ENCODE assay signal across 8 cellular contexts in genomic region chr3:46558184-46559029, GRCh38. TPM values are rescaled to one million over a fixed set of nuclear protein-coding genes. Genes with fewer than 3 reads are reported as not detected.
DNase-seq lines count a peak whose midpoint lies in the region; FAIRE-seq and TF ChIP-seq lines count a peak whose summit lies in the region.

No MANE protein-coding gene starts in this region.

- H3K23me2 ChIP-seq in H9 (ENCODE audit: insufficient read length, low read depth, low read length, poor library complexity, severe bottlenecking), result peaks cover 2% of the 10 kb centered on the region

- no peak overlapping the region for H4K91ac ChIP-seq in H9 (ENCODE audit: insufficient read length, low read depth, low read length)

- dilution Hi-C loops in keratinocyte (cut with MboI; ENCODE audit: extremely low pct_ligation_motif_present, low sequenced_read_pairs), result no loop called here

- H3K27ac Mint-ChIP-seq in H9, result peak overlapping the region; percentile 78 to 89 (median 79); a peak in 6 of 7 replicates
- no peak overlapping the region for H3K27ac Mint-ChIP-seq in glutamatergic neuron (ENCODE audit: unreplicated experiment)

- no peak overlapping the region for H2BK15ac ChIP-seq in H9 (ENCODE audit: low read depth, low read length)

- DNase-seq in GF-D8 (lab: John Stamatoyannopoulos, UW) (peak; percentile 81), H9 (peak; percentile 84), brain microvascular endothelial cell (peak; percentile 65), keratinocyte (ENCODE audit: low read depth, low spot score) (peak; percentile 30), glutamatergic neuron (no peak)
- DNase-seq in stimulated activated CD4-positive, alpha-beta T cell treated with anti-CD3 and anti-CD28 coated beads, Interleukin-1b, Interleukin-23, amount 100 ng/mL, for 24 hours (ENCODE audit: low read depth in 4 of 4, low spot score in 1 of 4), result peak; percentile 29 to 56 (median 42)

- no peaks in the 10 kb centered on the region; the same call in 1 of the 2 replicates for H3K27me3 Mint-ChIP-seq in H9 (ENCODE audit: low read depth)
- no peaks in the 10 kb centered on the region for H3K27me3 Mint-ChIP-seq in glutamatergic neuron (ENCODE audit: unreplicated experiment)

- H3K4me3 ChIP-seq in Loucy (ENCODE audit: low read length, poor library complexity, severe bottlenecking), result peak overlapping the region; percentile 63
- H3K4me3 ChIP-seq in brain microvascular endothelial cell (ENCODE audit: low read depth, low read length), result peak overlapping the region; percentile 54
- peak overlapping the region in 2 of 3 experiments; percentile 13 to 56 for H3K4me3 ChIP-seq in keratinocyte (ENCODE audit: control insufficient read depth in 2 of 3, extremely low read depth in 1 of 3, insufficient read depth in 2 of 3, low read depth in 1 of 3, low read length in 3 of 3)

- no peak overlapping the region for H3K18ac ChIP-seq in H9 (ENCODE audit: insufficient read length, low read depth, low read length)

- peaks cover 51 to 57% of the 10 kb centered on the region in 2 experiments for H3K4me1 Mint-ChIP-seq in H9
- H3K4me1 Mint-ChIP-seq in glutamatergic neuron (ENCODE audit: low read depth, unreplicated experiment), result peaks cover 5% of the 10 kb centered on the region

- H4K5ac ChIP-seq in H9 (ENCODE audit: insufficient read length, low read depth, low read length), result no peak overlapping the region

- H3T11ph ChIP-seq in H9 (ENCODE audit: low read length), result no peak overlapping the region

- no peaks in the 10 kb centered on the region for H3K9me2 ChIP-seq in Loucy (replicated peaks; ENCODE audit: low read depth, low read length)

- no peak overlapping the region for H2BK5ac ChIP-seq in H9 (ENCODE audit: insufficient read length, low read length)

- no peak overlapping the region for H3K4me2 ChIP-seq in H9 (ENCODE audit: insufficient read depth, insufficient read length, low read length)
- peak overlapping the region; percentile 46 for H3K4me2 ChIP-seq in Loucy (ENCODE audit: low read depth, low read length, poor library complexity, severe bottlenecking)
- peak overlapping the region; percentile 77 for H3K4me2 ChIP-seq in keratinocyte (ENCODE audit: control insufficient read depth, extremely low read depth, insufficient read depth, low read depth, low read length)

- no peak overlapping the region for H2AFZ ChIP-seq in H9 (ENCODE audit: low read length)
- peak overlapping the region; percentile 71 for H2AFZ ChIP-seq in Loucy (ENCODE audit: low read length)
- H2AFZ ChIP-seq in keratinocyte (ENCODE audit: control insufficient read depth, low read length), result peak overlapping the region; percentile 31

- H3F3A ChIP-seq in Loucy (ENCODE audit: low read depth), result peaks cover 5% of the 10 kb centered on the region; the same call in 1 of the 2 replicates

- H2AK5ac ChIP-seq in H9 (ENCODE audit: insufficient read length, low read length), result no peak overlapping the region

- H2BK120ac ChIP-seq in H9 (ENCODE audit: low read depth, low read length, poor library complexity, severe bottlenecking), result no peak overlapping the region

- no peaks in the 10 kb centered on the region for H3K36me3 ChIP-seq in Loucy (ENCODE audit: insufficient read depth, low read length)
- H3K36me3 ChIP-seq in brain microvascular endothelial cell (replicated peaks), result no peaks in the 10 kb centered on the region
- no peaks in the 10 kb centered on the region for H3K36me3 ChIP-seq in keratinocyte (ENCODE audit: control insufficient read depth in 2 of 2, extremely low read depth in 1 of 2, insufficient read depth in 2 of 2, low read length in 2 of 2)

- no peak overlapping the region for H3K23ac ChIP-seq in H9 (ENCODE audit: insufficient read length, low read depth, low read length)

- H3K14ac ChIP-seq in H9 (ENCODE audit: insufficient read depth, low read length), result no peak overlapping the region

- peaks cover 5% of the 10 kb centered on the region; the same call in 1 of the 2 replicates for H3K4me1 ChIP-seq in H9 (ENCODE audit: insufficient read depth, low read length)
- H3K4me1 ChIP-seq in Loucy (ENCODE audit: insufficient read depth, low read length, poor library complexity, severe bottlenecking), result peaks cover 22% of the 10 kb centered on the region
- H3K4me1 ChIP-seq in keratinocyte (ENCODE audit: control insufficient read depth, extremely low read depth, insufficient read depth, low read length), result peaks cover 24% of the 10 kb centered on the region

- no peak overlapping the region for H3K4ac ChIP-seq in H9 (ENCODE audit: low read depth, low read length)

- peak; percentile 67 for TF ChIP-seq CTCF in H9 (conservative IDR thresholded peaks at IDR 0.05)
- peak; percentile 97 for TF ChIP-seq CTCF in Loucy (conservative IDR thresholded peaks at IDR 0.05; ENCODE audit: low read length)
- peak; percentile 88 for TF ChIP-seq CTCF in brain microvascular endothelial cell (IDR thresholded peaks at IDR 0.05; ENCODE audit: low read depth, low read length, missing control alignments)
- peak; percentile 50 to 93 (median 77) for TF ChIP-seq CTCF in keratinocyte (optimal IDR thresholded peaks at IDR 0.05 in 1 of 3, IDR thresholded peaks at IDR 0.05 in 1 of 3, conservative IDR thresholded peaks at IDR 0.05 in 1 of 3; ENCODE audit: extremely low read depth in 1 of 3, insufficient read depth in 2 of 3, low read length in 3 of 3)
- no peak for TF ChIP-seq CTCF in glutamatergic neuron (IDR thresholded peaks at IDR 0.05; ENCODE audit: partially characterized antibody, unreplicated experiment)

- in situ Hi-C loops in brain microvascular endothelial cell (cut with HindIII; ENCODE audit: low pct_ligation_motif_present, low sequenced_read_pairs), result no loop called here

- H3K36me3 Mint-ChIP-seq in H9 (ENCODE audit: insufficient read depth in 1 of 3, low read depth in 3 of 3) (peaks cover 12 to 36% (median 23%) of the 10 kb centered on the region in 3 experiments), glutamatergic neuron (ENCODE audit: unreplicated experiment) (no peaks in the 10 kb centered on the region)

- no peak overlapping the region for H2BK20ac ChIP-seq in H9 (ENCODE audit: low read depth, low read length, poor library complexity, severe bottlenecking)

- no peak overlapping the region for H2BK12ac ChIP-seq in H9 (ENCODE audit: insufficient read length, low read depth, low read length)

- H3K9me3 Mint-ChIP-seq in H9 (peaks cover 23 to 33% of the 10 kb centered on the region in 2 experiments), glutamatergic neuron (ENCODE audit: unreplicated experiment) (peaks cover 2% of the 10 kb centered on the region)

- H3K9ac ChIP-seq in H9 (ENCODE audit: extremely low read depth, insufficient read length, low read length) (no peak overlapping the region), Loucy (ENCODE audit: low read depth, low read length, poor library complexity, severe bottlenecking) (peak overlapping the region; percentile 50), keratinocyte (ENCODE audit: control insufficient read depth, extremely low read depth, insufficient read depth, low read length) (peak overlapping the region; percentile 30)

- H3K79me2 ChIP-seq in H9 (ENCODE audit: insufficient read depth, low read length) (no peaks in the 10 kb centered on the region), Loucy (ENCODE audit: insufficient read depth, low read length) (no peaks in the 10 kb centered on the region), keratinocyte (ENCODE audit: control insufficient read depth, insufficient read depth, low read length) (no peaks in the 10 kb centered on the region)

- H3K9me1 ChIP-seq in keratinocyte (ENCODE audit: control insufficient read depth, extremely low read depth, insufficient read depth, low read length), result no peaks in the 10 kb centered on the region

- H4K8ac ChIP-seq in H9 (replicated peaks; ENCODE audit: insufficient read length, low read depth, low read length), result no peak overlapping the region

- H3K56ac ChIP-seq in H9 (ENCODE audit: insufficient read length, low read depth, low read length), result no peak overlapping the region

- H3K79me1 ChIP-seq in H9 (ENCODE audit: insufficient read depth, low read depth, low read length, poor library complexity, severe bottlenecking), result no peaks in the 10 kb centered on the region

- WGBS in H9 (ENCODE audit: extremely low coverage, insufficient read length, low lambda C conversion rate), result no CpG with 5 or more reads among the region's 22 CpGs

- H3K27me3 ChIP-seq in H9 (ENCODE audit: insufficient read depth, low read length), result no peaks in the 10 kb centered on the region
- no peaks in the 10 kb centered on the region for H3K27me3 ChIP-seq in Loucy (ENCODE audit: insufficient read depth, low read length, poor library complexity, severe bottlenecking)
- no peaks in the 10 kb centered on the region for H3K27me3 ChIP-seq in brain microvascular endothelial cell (replicated peaks)
- H3K27me3 ChIP-seq in keratinocyte (ENCODE audit: control insufficient read depth, extremely low read depth, insufficient read depth, low read length), result no peaks in the 10 kb centered on the region

- FAIRE-seq in TTC549 (lab: Jason Lieb, UNC) (peak; percentile 66), keratinocyte (lab: Jason Lieb, UNC) (peak; percentile 71)

- H3K9me3 ChIP-seq in H9 (ENCODE audit: control insufficient read depth, low read depth, low read length) (no peaks in the 10 kb centered on the region), Loucy (ENCODE audit: insufficient read depth, low read depth, low read length) (no peaks in the 10 kb centered on the region), keratinocyte (ENCODE audit: control insufficient read depth, low read depth, low read length) (peaks cover 1% of the 10 kb centered on the region)

- H4K20me1 ChIP-seq in H9 (ENCODE audit: control insufficient read depth, insufficient read depth, insufficient read length) (no peaks in the 10 kb centered on the region), Loucy (ENCODE audit: insufficient read depth, low read length, poor library complexity, severe bottlenecking) (no peaks in the 10 kb centered on the region), keratinocyte (ENCODE audit: control insufficient read depth, extremely low read depth, insufficient read depth, low read length) (no peaks in the 10 kb centered on the region)

- H3K27ac ChIP-seq in H9 (ENCODE audit: insufficient read length, low read depth, low read length) (no peak overlapping the region), brain microvascular endothelial cell (no peak overlapping the region), keratinocyte (ENCODE audit: control insufficient read depth, insufficient read depth, low read length) (peak overlapping the region; percentile 28)

- H3K4me3 Mint-ChIP-seq in H9 (peak overlapping the region; percentile 15 to 60; a peak in 4 of 5 replicates), glutamatergic neuron (ENCODE audit: unreplicated experiment) (no peak overlapping the region)

RNA-seq across cellular contexts. Expression of gene LRRC2, which starts 7.7 kb away (rescaled TPM):
- total RNA-seq in H9 (2021) (2.6 and 3.4 TPM in 2 replicates), glutamatergic neuron (ENCODE audit: unreplicated experiment) (not detected)
- polyA plus RNA-seq in keratinocyte, result 0.17 to 0.58 TPM (median 0.51 TPM) in 3 replicates
- polyA plus RNA-seq in keratinocyte (2011; ENCODE audit: low read depth), result 0.16 TPM
- 0.29 and 0.41 TPM in 2 replicates for polyA plus RNA-seq in keratinocyte (2011; cell fraction: cytosol; rRNA removed)
- 0.28 and 0.29 TPM in 2 replicates for polyA plus RNA-seq in keratinocyte (2011; cell fraction: nucleus; rRNA removed)
- polyA plus RNA-seq in keratinocyte (2012; ENCODE audit: low replicate concordance), result 0.08 and 0.37 TPM in 2 replicates
- polyA minus RNA-seq in keratinocyte, result 0.07 to 0.13 TPM in 2 of 3 replicates, not detected in the other
- polyA minus RNA-seq in keratinocyte (2011; cell fraction: cytosol; rRNA and poly(A)+ RNA removed), result not detected
- 0.23 TPM in 1 of 2 replicates, not detected in the other for polyA minus RNA-seq in keratinocyte (2011; cell fraction: nucleus; rRNA and poly(A)+ RNA removed)

RNA-seq across cellular contexts. Expression of gene FAM240A, which starts 53.9 kb away (rescaled TPM):
- 0.11 TPM in 1 of 2 replicates, not detected in the other for total RNA-seq in H9 (2021)
- not detected in 3 replicates for polyA plus RNA-seq in keratinocyte
- polyA plus RNA-seq in keratinocyte (2011; ENCODE audit: low read depth), result not detected
- not detected in 2 replicates for polyA plus RNA-seq in keratinocyte (2011; cell fraction: cytosol; rRNA removed)
- not detected in 2 replicates for polyA plus RNA-seq in keratinocyte (2011; cell fraction: nucleus; rRNA removed)
- polyA plus RNA-seq in keratinocyte (2012; ENCODE audit: low replicate concordance), result not detected in 2 replicates
- polyA minus RNA-seq in keratinocyte, result not detected in 3 replicates
- polyA minus RNA-seq in keratinocyte (2011; cell fraction: cytosol; rRNA and poly(A)+ RNA removed), result not detected
- not detected in 2 replicates for polyA minus RNA-seq in keratinocyte (2011; cell fraction: nucleus; rRNA and poly(A)+ RNA removed)
- total RNA-seq in glutamatergic neuron (ENCODE audit: unreplicated experiment), result not detected
